8 cellular contexts compared by ENCODE assay signal in the genomic region with DNA sequence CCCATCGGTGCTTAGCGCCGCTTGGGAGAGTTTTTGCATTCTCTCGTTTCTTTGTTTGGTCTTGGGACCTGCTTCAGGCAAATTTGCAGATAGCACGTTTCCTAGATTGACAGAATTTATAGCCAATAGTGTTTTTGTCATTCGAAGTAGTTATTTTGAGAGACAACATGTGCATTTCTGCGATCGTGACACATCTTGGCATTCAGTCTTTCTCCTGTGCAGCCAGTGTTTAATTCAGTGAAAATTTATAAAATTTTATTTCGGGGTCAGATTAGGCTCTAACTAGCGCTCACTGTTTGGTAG. TPM values are rescaled to one million over a fixed set of nuclear protein-coding genes. Genes with fewer than 3 reads are reported as not detected.
DNase-seq lines count a peak whose midpoint lies in the region; ATAC-seq and TF ChIP-seq lines count a peak whose summit lies in the region.

No MANE protein-coding gene starts in this region.

- H3K27me3 ChIP-seq in heart right ventricle (no peaks in the 10 kb centered on the region), iPS-18a (ENCODE audit: control insufficient read depth, insufficient read depth, low read length) (peaks cover 6% of the 10 kb centered on the region), stomach smooth muscle (ENCODE audit: control insufficient read depth in 1 of 2, insufficient read depth in 2 of 2, low read length in 2 of 2) (no peaks in the 10 kb centered on the region)

- H3K9ac ChIP-seq in iPS-18a (ENCODE audit: low read length) (peak overlapping the region; percentile 79), stomach smooth muscle (ENCODE audit: low read length in 2 of 2) (peak overlapping the region; percentile 83 to 84)

- H3K4me3 ChIP-seq in heart right ventricle: peak overlapping the region; percentile 82 to 99 (median 95)
- peak overlapping the region; percentile 68 for H3K4me3 ChIP-seq in iPS-18a (ENCODE audit: low read length)
- peak overlapping the region; percentile 89 to 98 for H3K4me3 ChIP-seq in stomach smooth muscle (ENCODE audit: low read length in 2 of 2)

- in situ Hi-C loops in KBM-7 (cut with MboI; ENCODE audit: low pct_unique_long_range_greater_than_20kb, low sequenced_read_pairs): no loop called here

- H3K36me3 ChIP-seq in heart right ventricle: peaks cover 0 to 31% (median 0%) of the 10 kb centered on the region in 9 donors
- peaks cover under 1% of the 10 kb centered on the region for H3K36me3 ChIP-seq in iPS-18a (ENCODE audit: control insufficient read depth, low read depth, low read length)
- no peaks in the 10 kb centered on the region for H3K36me3 ChIP-seq in stomach smooth muscle (ENCODE audit: control insufficient read depth in 2 of 2, insufficient read depth in 2 of 2, low read length in 2 of 2)

- H3K9me3 Mint-ChIP-seq in activated T-helper 1 cell treated with anti-CD3 and anti-CD28 coated beads, Interleukin-12 subunit alpha, Interleukin-12 subunit beta, Interleukin-2, Interleukin-4 antibody, amounts not matched to agents 30 ng/mL and 10 ng/mL and 1 ng/mL, durations not matched to agents 14 hours and 24 hours and 36 hours: peaks cover 10% of the 10 kb centered on the region

- intact Hi-C loops in heart right ventricle (cut with DNase I): no loop called here
- intact Hi-C loops in Right ventricle myocardium inferior (cut with DNase I): no loop called here
- intact Hi-C loops in activated T-helper 1 cell treated with anti-CD3 and anti-CD28 coated beads, Interleukin-12 subunit alpha, Interleukin-12 subunit beta, Interleukin-2, Interleukin-4 antibody, amounts not matched to agents 30 ng/mL and 10 ng/mL and 1 ng/mL, durations not matched to agents 14 hours and 24 hours and 36 hours (cut with micrococcal nuclease): loop anchor here (5.0 kb wide), 3 partner anchors 531 to 1574 kb away; a partner anchor contains a TSS

- peak overlapping the region; percentile 59 for H3K27ac Mint-ChIP-seq in activated T-helper 1 cell treated with anti-CD3 and anti-CD28 coated beads, Interleukin-12 subunit alpha, Interleukin-12 subunit beta, Interleukin-2, Interleukin-4 antibody, amounts not matched to agents 30 ng/mL and 10 ng/mL and 1 ng/mL, durations not matched to agents 14 hours and 24 hours and 36 hours

- H3K4me1 ChIP-seq in heart right ventricle (peaks cover 0 to 27% (median 22%) of the 10 kb centered on the region in 9 donors), iPS-18a (ENCODE audit: control insufficient read depth, low read depth, low read length) (no peaks in the 10 kb centered on the region), stomach smooth muscle (ENCODE audit: control insufficient read depth, insufficient read depth, low read length) (peaks cover 3% of the 10 kb centered on the region)

- 8% methylated on average over 10 of the region's 10 CpGs for WGBS in heart right ventricle, 2 donors

- no peak for DNase-seq in heart right ventricle
- DNase-seq in Right ventricle myocardium inferior (ENCODE audit: missing footprints): no peak
- DNase-seq in activated T-helper 1 cell treated with anti-CD3 and anti-CD28 coated beads, Interleukin-12 subunit alpha, Interleukin-12 subunit beta, Interleukin-2, Interleukin-4 antibody, amounts not matched to agents 30 ng/mL and 10 ng/mL and 1 ng/mL, durations not matched to agents 14 hours and 24 hours and 36 hours (ENCODE audit: low spot score): no peak
- DNase-seq in DMS 273 treated with DMSO at 0.1 percent for 48 hours (lab: John Stamatoyannopoulos, UW): no peak
- DNase-seq in KBM-7: no peak

- no peak for ATAC-seq in heart right ventricle
- ATAC-seq in Right ventricle myocardium inferior: no peak
- ATAC-seq in HG03342 (IDR thresholded peaks at IDR 0.05; ENCODE audit: unreplicated experiment): peak; percentile 25

- peak overlapping the region in 9 of 10 donors; percentile 73 to 93 (median 80) for H3K27ac ChIP-seq in heart right ventricle
- H3K27ac ChIP-seq in iPS-18a (ENCODE audit: low read length): no peak overlapping the region
- peak overlapping the region; percentile 26 for H3K27ac ChIP-seq in stomach smooth muscle (ENCODE audit: low read length)

- H3K36me3 Mint-ChIP-seq in activated T-helper 1 cell treated with anti-CD3 and anti-CD28 coated beads, Interleukin-12 subunit alpha, Interleukin-12 subunit beta, Interleukin-2, Interleukin-4 antibody, amounts not matched to agents 30 ng/mL and 10 ng/mL and 1 ng/mL, durations not matched to agents 14 hours and 24 hours and 36 hours (ENCODE audit: low read depth): peaks cover 26% of the 10 kb centered on the region

- peaks cover 5% of the 10 kb centered on the region for H3K27me3 Mint-ChIP-seq in activated T-helper 1 cell treated with anti-CD3 and anti-CD28 coated beads, Interleukin-12 subunit alpha, Interleukin-12 subunit beta, Interleukin-2, Interleukin-4 antibody, amounts not matched to agents 30 ng/mL and 10 ng/mL and 1 ng/mL, durations not matched to agents 14 hours and 24 hours and 36 hours (ENCODE audit: insufficient read depth)

- peak overlapping the region; percentile 84 for H3K4me3 Mint-ChIP-seq in activated T-helper 1 cell treated with anti-CD3 and anti-CD28 coated beads, Interleukin-12 subunit alpha, Interleukin-12 subunit beta, Interleukin-2, Interleukin-4 antibody, amounts not matched to agents 30 ng/mL and 10 ng/mL and 1 ng/mL, durations not matched to agents 14 hours and 24 hours and 36 hours

- H3K4me1 Mint-ChIP-seq in activated T-helper 1 cell treated with anti-CD3 and anti-CD28 coated beads, Interleukin-12 subunit alpha, Interleukin-12 subunit beta, Interleukin-2, Interleukin-4 antibody, amounts not matched to agents 30 ng/mL and 10 ng/mL and 1 ng/mL, durations not matched to agents 14 hours and 24 hours and 36 hours (ENCODE audit: low read depth): peaks cover 26% of the 10 kb centered on the region

- no peak for TF ChIP-seq CTCF in heart right ventricle (IDR thresholded peaks at IDR 0.05)

- peaks cover 0 to 16% (median 0%) of the 10 kb centered on the region in 11 donors for H3K9me3 ChIP-seq in heart right ventricle
- H3K9me3 ChIP-seq in iPS-18a (ENCODE audit: control insufficient read depth, low read depth, low read length): no peaks in the 10 kb centered on the region
- H3K9me3 ChIP-seq in stomach smooth muscle (ENCODE audit: control insufficient read depth in 2 of 2, low read length in 2 of 2): peaks cover 0 to 3% of the 10 kb centered on the region in 2 donors

RNA-seq across cellular contexts. Expression of a gene that starts 0.8 kb away (rescaled TPM):
- total RNA-seq in heart right ventricle (10 to 100 TPM; 20.6 to 30.6 (median 23.8) TPM), Right ventricle myocardium inferior (20.3 TPM)
- 10 to 100 TPM; 13.3 to 15.4 TPM for polyA plus RNA-seq in heart right ventricle
- total RNA-seq in activated T-helper 1 cell treated with anti-CD3 and anti-CD28 coated beads, Interleukin-12 subunit alpha, Interleukin-12 subunit beta, Interleukin-2, Interleukin-4 antibody, amounts not matched to agents 30 ng/mL and 10 ng/mL and 1 ng/mL, durations not matched to agents 14 hours and 24 hours and 36 hours: 52.9 and 59.7 TPM in 2 replicates
